Comparison of ENCODE assay signal across 17 cellular contexts in genomic region chr1:185348995-185349394, GRCh38. TPM values are rescaled to one million over a fixed set of nuclear protein-coding genes. Genes with fewer than 3 reads are reported as not detected.
A peak's percentile ranks its signal among the peaks of the same experiment; 100 is the strongest.
DNase-seq lines count a peak whose midpoint lies in the region; ATAC-seq, FAIRE-seq and TF ChIP-seq lines count a peak whose summit lies in the region.
"Had no signal": no experiment of that assay in that cellular context is flagged by ENCODE, and none has a peak within 500 bp of the region (broad histone marks: within the 10 kb centered on the region; RNA-seq: fewer than 3 reads in every experiment).

No MANE protein-coding gene starts in this region.

- CTCF ChIA-PET in K562 (lab: Yijun Ruan, JAX; ENCODE audit: low intra/inter-chr PET ratio), result no interaction called here

- H2AFZ ChIP-seq in K562 (ENCODE audit: low read depth, low read length), result no peak overlapping the region
- H2AFZ ChIP-seq: GM23338 had no signal

- H3K9me3 Mint-ChIP-seq in mesothelial cell of epicardium, result no peaks in the 10 kb centered on the region
- H3K9me3 Mint-ChIP-seq: CD8-positive, alpha-beta memory T cell; GM23338 had no signal

- TF ChIP-seq CTCF in K562 (IDR thresholded peaks at IDR 0.05 in 2 of 3, conservative IDR thresholded peaks at IDR 0.05 in 1 of 3; ENCODE audit: insufficient read depth in 2 of 3, low read depth in 1 of 3, low read length in 3 of 3) (no peak), mesothelial cell of epicardium (IDR thresholded peaks at IDR 0.05; ENCODE audit: unreplicated experiment) (no peak)

- in situ Hi-C loops in K562 (cut with MboI), result no loop called here

- intact Hi-C loops in K562 (cut with micrococcal nuclease), result no loop called here

- no peak for TF ChIP-seq POLR2A in K562 (conservative IDR thresholded peaks at IDR 0.05)

- no TSS peak for BruUV-seq in K562 (replicated peaks; lab: Mats Ljungman, UMichigan)

- H3K27me3 Mint-ChIP-seq in mesothelial cell of epicardium (ENCODE audit: low read depth), result no peaks in the 10 kb centered on the region
- H3K27me3 Mint-ChIP-seq: CD8-positive, alpha-beta memory T cell had no signal

- H3K9me1 ChIP-seq in K562 (ENCODE audit: control insufficient read depth, insufficient read depth, low read length), result no peaks in the 10 kb centered on the region

- H3K27ac ChIP-seq in K562 (ENCODE audit: extremely low read depth, low read depth, low read length) (no peak overlapping the region), small intestine (ENCODE audit: low read depth in 1 of 2, low read length in 1 of 2) (no peak overlapping the region)
- H3K27ac ChIP-seq: 22Rv1 had no signal

- H3K27me3 ChIP-seq in K562 (ENCODE audit: control insufficient read depth in 2 of 2, insufficient read depth in 2 of 2, low read length in 2 of 2) (no peaks in the 10 kb centered on the region), small intestine (ENCODE audit: control insufficient read depth in 2 of 2, insufficient read depth in 2 of 2, low read length in 2 of 2) (no peaks in the 10 kb centered on the region)

- TF ChIP-seq RAD21 in K562 (CRISPR knock-in tag; conservative IDR thresholded peaks at IDR 0.05 in 1 of 2, IDR thresholded peaks at IDR 0.05 in 1 of 2), result no peak

- TF ChIP-seq EP300 in K562 (IDR thresholded peaks at IDR 0.05; ENCODE audit: low read length), result no peak

- no peak overlapping the region for H3K9ac ChIP-seq in K562 (ENCODE audit: insufficient read depth in 1 of 2, low read depth in 2 of 2, low read length in 2 of 2)

- H3K4me3 ChIP-seq in K562 (no peak overlapping the region), small intestine (ENCODE audit: low read depth in 1 of 2, low read length in 2 of 2) (no peak overlapping the region)
- H3K4me3 ChIP-seq: GM12878, GM23338 had no signal

- no peaks in the 10 kb centered on the region for H3K79me2 ChIP-seq in K562 (ENCODE audit: control insufficient read depth, insufficient read depth, low read length)

- H3K36me3 Mint-ChIP-seq in mesothelial cell of epicardium, result no peaks in the 10 kb centered on the region

- H3K4me3 Mint-ChIP-seq in mesothelial cell of epicardium, result no peak overlapping the region
- H3K4me3 Mint-ChIP-seq: CD14-positive monocyte; CD8-positive, alpha-beta memory T cell; GM23338 had no signal

- H3K4me2 ChIP-seq in K562 (ENCODE audit: insufficient read depth, low read length), result no peak overlapping the region
- H3K4me2 ChIP-seq: GM23338 had no signal

- peaks cover 56% of the 10 kb centered on the region for H3K4me1 Mint-ChIP-seq in mesothelial cell of epicardium

- no peak for FAIRE-seq in K562 (lab: Jason Lieb, UNC)
- peak; percentile 72 for FAIRE-seq in small intestine (lab: Jason Lieb, UNC)
- FAIRE-seq in RCC 7860 (lab: Jason Lieb, UNC), result no peak
- FAIRE-seq: GM12878, GM18507, HTR-8/SVneo had no signal

- ATAC-seq in K562, result no peak
- no peak for ATAC-seq in HG02588 (IDR thresholded peaks at IDR 0.05; ENCODE audit: unreplicated experiment)
- ATAC-seq: GM12878, GM23338 had no signal

- WGBS in K562 (ENCODE audit: insufficient coverage, low coverage, missing lambda C conversion rate), result no CpG with 5 or more reads among the region's 1 CpG
- 17 to 69% (median 29%) methylated on average over 1 of the region's 1 CpG for WGBS in small intestine, 3 donors

- peak overlapping the region; percentile 70 for H3K27ac Mint-ChIP-seq in mesothelial cell of epicardium
- H3K27ac Mint-ChIP-seq: CD14-positive monocyte had no signal

- POLR2A ChIA-PET in K562 (lab: Yijun Ruan, JAX), result interaction anchor here (0.8 to 1.4 kb wide), 2 partner anchors 19 to 35 kb away, joined by 3 read pairs; no protein-coding TSS in a partner anchor

- H3K36me3 ChIP-seq in K562 (ENCODE audit: control insufficient read depth, insufficient read depth, low read length), result no peaks in the 10 kb centered on the region
- no peaks in the 10 kb centered on the region for H3K36me3 ChIP-seq in small intestine (ENCODE audit: control insufficient read depth in 2 of 2, insufficient read depth in 2 of 2, low read length in 2 of 2)

- H3K4me1 ChIP-seq in K562 (replicated peaks in 1 of 2; ENCODE audit: control insufficient read depth in 2 of 2, insufficient read depth in 2 of 2, low read length in 2 of 2) (no peaks in the 10 kb centered on the region), small intestine (ENCODE audit: control insufficient read depth in 2 of 2, insufficient read depth in 1 of 2, low read depth in 1 of 2, low read length in 1 of 2) (peaks cover 0 to 1% of the 10 kb centered on the region in 2 donors)

- H3K9me3 ChIP-seq in K562 (replicated peaks; ENCODE audit: control insufficient read depth, insufficient read depth, low read depth, low read length) (no peaks in the 10 kb centered on the region), small intestine (ENCODE audit: control insufficient read depth, low read depth) (no peaks in the 10 kb centered on the region)
- H3K9me3 ChIP-seq: Caco-2 had no signal

- DNase-seq in DMS53 (lab: John Stamatoyannopoulos, UW) (peak; percentile 23), DMS53 treated with DMSO at 0.1 percent for 48 hours (lab: John Stamatoyannopoulos, UW; ENCODE audit: unreplicated experiment) (no peak), K562 (ENCODE audit: extremely low read depth in 1 of 4, low spot score in 3 of 4) (no peak), mesothelial cell of epicardium (ENCODE audit: low spot score in 2 of 2, unreplicated experiment in 2 of 2) (no peak), small intestine (peak; percentile 61), RCC 7860 (ENCODE audit: low spot score) (no peak), activated gamma-delta T cell treated with Interleukin-2 at 50 U/mL for 16 hours (no peak)
- DNase-seq: Caco-2; CD8-positive, alpha-beta memory T cell; H7 had no signal

- H4K20me1 ChIP-seq in K562 (replicated peaks; ENCODE audit: control insufficient read depth, insufficient read depth, low read length), result no peaks in the 10 kb centered on the region

TF ChIP-seq in K562, 482 proteins besides CTCF, POLR2A, EP300 and RAD21:
- TF ChIP-seq NFIC (IDR thresholded peaks at IDR 0.05), result peak; percentile 38; the same call in 1 of the 2 replicates
- TF ChIP-seq RBM22 (IDR thresholded peaks at IDR 0.05; ENCODE audit: low read depth, low read length, poor library complexity, severe bottlenecking), result no peak

RNA-seq across cellular contexts. Expression of gene IVNS1ABP, which starts 32.0 kb away (rescaled TPM):
- 173 and 433 TPM in 2 replicates for total RNA-seq in K562 (2011; cell fraction: chromatin; rRNA removed; ENCODE audit: low replicate concordance)
- 69.9 and 88.0 TPM in 2 replicates for total RNA-seq in K562 (2011; cell fraction: nucleolus; rRNA removed)
- total RNA-seq in K562 (2011; cell fraction: nucleoplasm; rRNA removed), result 156 and 175 TPM in 2 replicates
- total RNA-seq in K562 (2014; rRNA removed) (50.1 and 55.0 TPM in 2 replicates), K562 (2014; rRNA removed; fragmentation: Illumina TruSeq; extraction: Trizol) (98.4 and 106 TPM in 2 replicates), K562 (2015; rRNA removed; fragmentation: Illumina TruSeq; extraction: Trizol) (77.7 and 79.5 TPM in 2 replicates), K562 (2021) (83.1 and 83.2 TPM in 2 replicates), mesothelial cell of epicardium (162 to 167 TPM (median 166 TPM) in 3 replicates)
- polyA plus RNA-seq in K562 (2011; rRNA removed) (126 and 128 TPM in 2 replicates), K562 (2014; fragmentation: Illumina TruSeq; extraction: Trizol) (62.7 and 68.0 TPM in 2 replicates), K562 (2014; fragmentation: Nextera tagmentation; extraction: Ambion mirVana) (10 to 100 TPM; 30.6 to 77.7 TPM), K562 (2014; rRNA removed) (57.4 and 61.2 TPM in 2 replicates), small intestine (10 to 100 TPM; 39.2 to 65.3 (median 47.6) TPM)
- polyA plus RNA-seq in K562 (2011; cell fraction: cytosol; rRNA removed), result 19.6 and 49.4 TPM in 2 replicates
- polyA plus RNA-seq in K562 (2011; cell fraction: nucleus; rRNA removed), result 310 and 362 TPM in 2 replicates
- 30.0 and 50.2 TPM in 2 replicates for polyA plus RNA-seq in K562 (2012)
- polyA minus RNA-seq in K562 (2011; rRNA and poly(A)+ RNA removed), result 163 and 190 TPM in 2 replicates
- polyA minus RNA-seq in K562 (2011; cell fraction: cytosol; rRNA and poly(A)+ RNA removed), result 32.6 and 42.3 TPM in 2 replicates
- polyA minus RNA-seq in K562 (2011; cell fraction: nucleus; rRNA and poly(A)+ RNA removed), result 289 and 483 TPM in 2 replicates

Comparison
In these comparisons a context has a peak if more than half of its experiments do, and no peak if none do; other contexts are left out.
1. DNase-seq: peak in DMS53 (single experiment) and small intestine (single experiment); none in DMS53 treated with DMSO at 0.1 percent for 48 hours (single experiment), K562 (0 of 4), mesothelial cell of epicardium (0 of 2), RCC 7860 (single experiment) and activated gamma-delta T cell treated with Interleukin-2 at 50 U/mL for 16 hours (single experiment).